In the genomic region with DNA sequence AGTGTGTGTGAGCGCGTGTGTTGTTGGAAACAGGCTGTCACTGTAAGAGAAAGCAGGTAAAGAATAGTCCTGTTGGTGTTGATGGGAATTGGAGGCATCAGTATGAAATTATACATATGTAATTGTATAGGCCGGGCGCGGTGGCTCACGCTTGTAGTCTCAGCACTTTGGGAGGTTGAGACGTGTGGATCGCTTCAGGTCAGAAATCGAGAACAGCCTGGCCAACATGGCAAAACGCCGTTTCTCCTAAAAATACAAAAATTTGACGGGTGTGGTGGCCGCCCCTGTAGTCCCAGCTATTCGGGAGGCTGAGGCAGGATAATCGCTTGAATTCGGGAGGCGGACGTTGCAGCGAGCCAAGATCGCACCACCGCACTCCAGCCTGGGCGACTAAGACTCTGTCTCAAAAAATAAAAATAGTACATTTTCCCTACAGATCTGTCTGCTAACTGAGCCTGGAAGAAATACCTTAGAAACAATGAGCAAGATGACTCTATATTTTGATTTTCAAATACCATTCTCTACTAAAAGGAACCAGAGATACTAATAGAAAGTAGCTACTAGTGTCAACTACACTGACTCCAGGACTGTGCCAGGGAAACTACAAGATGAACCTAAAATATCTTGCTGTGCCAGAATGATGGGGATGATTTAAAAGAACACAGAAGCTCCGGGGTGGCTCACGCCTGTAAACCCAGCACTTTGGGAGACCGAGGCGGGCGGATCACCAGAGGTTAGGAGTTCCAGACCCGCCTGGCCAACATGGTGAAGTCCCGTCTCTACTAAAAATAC, we compare ENCODE assay signal across 1 cellular context.
TF ChIP-seq lines count a peak whose summit lies in the region.

No MANE protein-coding gene starts in this region.

TF ChIP-seq in WTC11, 78 proteins besides CTCF, POLR2A, EP300 and RAD21 (continued from another document):
- no peak for TF ChIP-seq IRF1 (CRISPR knock-in tag; IDR thresholded peaks at IDR 0.05)
- TF ChIP-seq, protein P1, sequence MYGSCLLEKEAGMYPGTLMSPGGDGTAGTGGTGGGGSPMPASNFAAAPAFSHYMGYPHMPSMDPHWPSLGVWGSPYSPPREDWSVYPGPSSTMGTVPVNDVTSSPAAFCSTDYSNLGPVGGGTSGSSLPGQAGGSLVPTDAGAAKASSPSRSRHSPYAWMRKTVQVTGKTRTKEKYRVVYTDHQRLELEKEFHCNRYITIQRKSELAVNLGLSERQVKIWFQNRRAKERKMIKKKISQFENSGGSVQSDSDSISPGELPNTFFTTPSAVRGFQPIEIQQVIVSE (CRISPR knock-in tag; IDR thresholded peaks at IDR 0.05; ENCODE audit: borderline replicate concordance) = no peak
- TF ChIP-seq CBFB (CRISPR knock-in tag; IDR thresholded peaks at IDR 0.05; ENCODE audit: low read depth) = no peak
- TF ChIP-seq ZNF317 (CRISPR knock-in tag; IDR thresholded peaks at IDR 0.05; ENCODE audit: borderline replicate concordance, low read depth) = no peak
- no peak for TF ChIP-seq E2F5 (CRISPR knock-in tag; IDR thresholded peaks at IDR 0.05)
- no peak for TF ChIP-seq FOXJ3 (CRISPR knock-in tag; IDR thresholded peaks at IDR 0.05; ENCODE audit: borderline replicate concordance)
- TF ChIP-seq, protein P2, sequence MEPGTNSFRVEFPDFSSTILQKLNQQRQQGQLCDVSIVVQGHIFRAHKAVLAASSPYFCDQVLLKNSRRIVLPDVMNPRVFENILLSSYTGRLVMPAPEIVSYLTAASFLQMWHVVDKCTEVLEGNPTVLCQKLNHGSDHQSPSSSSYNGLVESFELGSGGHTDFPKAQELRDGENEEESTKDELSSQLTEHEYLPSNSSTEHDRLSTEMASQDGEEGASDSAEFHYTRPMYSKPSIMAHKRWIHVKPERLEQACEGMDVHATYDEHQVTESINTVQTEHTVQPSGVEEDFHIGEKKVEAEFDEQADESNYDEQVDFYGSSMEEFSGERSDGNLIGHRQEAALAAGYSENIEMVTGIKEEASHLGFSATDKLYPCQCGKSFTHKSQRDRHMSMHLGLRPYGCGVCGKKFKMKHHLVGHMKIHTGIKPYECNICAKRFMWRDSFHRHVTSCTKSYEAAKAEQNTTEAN (CRISPR knock-in tag; IDR thresholded peaks at IDR 0.05) = no peak
- TF ChIP-seq, protein P3, sequence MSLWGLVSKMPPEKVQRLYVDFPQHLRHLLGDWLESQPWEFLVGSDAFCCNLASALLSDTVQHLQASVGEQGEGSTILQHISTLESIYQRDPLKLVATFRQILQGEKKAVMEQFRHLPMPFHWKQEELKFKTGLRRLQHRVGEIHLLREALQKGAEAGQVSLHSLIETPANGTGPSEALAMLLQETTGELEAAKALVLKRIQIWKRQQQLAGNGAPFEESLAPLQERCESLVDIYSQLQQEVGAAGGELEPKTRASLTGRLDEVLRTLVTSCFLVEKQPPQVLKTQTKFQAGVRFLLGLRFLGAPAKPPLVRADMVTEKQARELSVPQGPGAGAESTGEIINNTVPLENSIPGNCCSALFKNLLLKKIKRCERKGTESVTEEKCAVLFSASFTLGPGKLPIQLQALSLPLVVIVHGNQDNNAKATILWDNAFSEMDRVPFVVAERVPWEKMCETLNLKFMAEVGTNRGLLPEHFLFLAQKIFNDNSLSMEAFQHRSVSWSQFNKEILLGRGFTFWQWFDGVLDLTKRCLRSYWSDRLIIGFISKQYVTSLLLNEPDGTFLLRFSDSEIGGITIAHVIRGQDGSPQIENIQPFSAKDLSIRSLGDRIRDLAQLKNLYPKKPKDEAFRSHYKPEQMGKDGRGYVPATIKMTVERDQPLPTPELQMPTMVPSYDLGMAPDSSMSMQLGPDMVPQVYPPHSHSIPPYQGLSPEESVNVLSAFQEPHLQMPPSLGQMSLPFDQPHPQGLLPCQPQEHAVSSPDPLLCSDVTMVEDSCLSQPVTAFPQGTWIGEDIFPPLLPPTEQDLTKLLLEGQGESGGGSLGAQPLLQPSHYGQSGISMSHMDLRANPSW (CRISPR knock-in tag; conservative IDR thresholded peaks at IDR 0.05; ENCODE audit: low read depth) = no peak
- no peak for TF ChIP-seq PRRX2 (CRISPR knock-in tag; IDR thresholded peaks at IDR 0.05)
- no peak for TF ChIP-seq SOX15 (CRISPR knock-in tag; IDR thresholded peaks at IDR 0.05)
- TF ChIP-seq ZNF219 (CRISPR knock-in tag; IDR thresholded peaks at IDR 0.05; ENCODE audit: borderline replicate concordance) = no peak
